Comparison of ENCODE assay signal across 13 cellular contexts in the genomic region with DNA sequence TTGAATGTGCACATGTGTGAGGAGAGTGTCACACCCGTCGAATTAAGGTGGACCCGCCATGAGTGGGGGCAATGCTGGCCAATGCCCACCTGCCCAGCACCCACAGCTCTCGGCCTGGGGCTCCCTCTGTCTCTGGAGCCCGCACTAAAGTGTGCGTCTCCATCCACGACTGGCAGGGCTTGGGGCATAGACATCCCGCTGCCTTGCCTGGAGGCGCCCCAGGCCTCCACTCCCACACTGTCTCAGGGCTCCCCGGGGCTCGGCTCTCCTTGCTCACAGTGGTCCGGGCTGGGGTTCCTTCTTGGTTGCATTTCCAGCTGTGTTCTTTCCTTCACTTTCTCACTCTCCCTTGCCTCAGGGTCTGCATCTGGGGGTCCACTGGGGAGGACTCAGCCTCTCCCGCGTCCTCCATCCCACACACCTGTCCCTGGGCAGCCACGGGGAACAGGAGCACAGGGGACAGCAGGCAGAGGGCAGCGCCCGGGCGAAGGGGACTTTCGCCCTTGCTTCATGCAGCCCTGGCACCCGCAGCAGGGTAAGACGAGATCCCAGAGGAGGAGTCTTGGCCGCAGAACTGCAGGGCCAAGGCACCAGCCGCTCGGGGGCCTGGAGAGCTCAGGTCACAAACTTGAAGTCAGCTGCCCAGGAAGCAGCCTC. TPM values are rescaled to one million over a fixed set of nuclear protein-coding genes. Genes with fewer than 3 reads are reported as not detected.
A peak's percentile ranks its signal among the peaks of the same experiment; 100 is the strongest.
DNase-seq lines count a peak whose midpoint lies in the region; ATAC-seq and TF ChIP-seq lines count a peak whose summit lies in the region.
"Had no signal": no experiment of that assay in that cellular context is flagged by ENCODE, and none has a peak within 500 bp of the region (broad histone marks: within the 10 kb centered on the region; RNA-seq: fewer than 3 reads in every experiment).

No MANE protein-coding gene starts in this region.

- WGBS in right lobe of liver (ENCODE audit: insufficient coverage, low coverage, low lambda C conversion rate, missing lambda C conversion rate): 75% methylated on average over 7 of the region's 24 CpGs

- TF ChIP-seq CTCF in A673 (conservative IDR thresholded peaks at IDR 0.05; ENCODE audit: low read depth, low read length) (no peak), HCT116 (IDR thresholded peaks at IDR 0.05 in 2 of 3, conservative IDR thresholded peaks at IDR 0.05 in 1 of 3; ENCODE audit: borderline replicate concordance in 1 of 3, insufficient read depth in 1 of 3, low read depth in 2 of 3, low read length in 2 of 3) (no peak), right lobe of liver (IDR thresholded peaks at IDR 0.05) (no peak)

- H3K4me1 ChIP-seq in A673 (ENCODE audit: insufficient read depth, low read length, poor library complexity, severe bottlenecking) (peaks cover 50% of the 10 kb centered on the region), HCT116 (ENCODE audit: control insufficient read depth in 1 of 2, insufficient read depth in 2 of 2, low read length in 2 of 2) (peaks cover 13 to 44% of the 10 kb centered on the region in 2 experiments; a peak in 3 of 4 replicates), right lobe of liver (peaks cover 0 to 40% (median 14%) of the 10 kb centered on the region in 4 donors)

- H3K4me1 Mint-ChIP-seq in activated CD4-positive, alpha-beta memory T cell treated with anti-CD3 and anti-CD28 coated beads, Interleukin-2, amount 10 ng/mL, durations not matched to agents 7 days and 5 days: peaks cover 48% of the 10 kb centered on the region

- H3K9me2 ChIP-seq in HCT116 (ENCODE audit: insufficient read depth): no peaks in the 10 kb centered on the region

- no peak for DNase-seq in A673 (ENCODE audit: low spot score)
- DNase-seq in HCT116 (ENCODE audit: low read depth, low spot score): no peak
- no peak for DNase-seq in activated CD4-positive, alpha-beta memory T cell treated with anti-CD3 and anti-CD28 coated beads, Interleukin-2, amount 10 ng/mL, durations not matched to agents 7 days and 5 days
- no peak for DNase-seq in right lobe of liver
- no peak for DNase-seq in NCI-H2107 treated with DMSO at 0.1 percent for 48 hours (lab: John Stamatoyannopoulos, UW; ENCODE audit: unreplicated experiment)
- no peak for DNase-seq in DMS153 (lab: John Stamatoyannopoulos, UW)
- DNase-seq: amniotic stem cell, C1 segment of cervical spinal cord, head of caudate nucleus, NCI-H1417 had no signal

- RAD21 ChIA-PET in HCT116 (lab: Charles Lee; ENCODE audit: low non-redundant PET in 1 of 2, low total read pairs in 2 of 2, uncharacterized antibody in 2 of 2, unreplicated experiment in 2 of 2): no interaction called here

- H3K9ac ChIP-seq in HCT116 (ENCODE audit: low read length): peak overlapping the region; percentile 76

- intact Hi-C loops in A673 (cut with micrococcal nuclease; ENCODE audit: unreplicated experiment): no loop called here
- intact Hi-C loops in HCT116 (cut with micrococcal nuclease): no loop called here
- intact Hi-C loops in right lobe of liver (cut with DNase I): no loop called here

- POLR2A ChIA-PET in A673 (lab: Charles Lee; ENCODE audit: low non-redundant PET) (no interaction called here), HCT116 (lab: Charles Lee) (no interaction called here)
- POLR2A ChIA-PET in activated CD4-positive, alpha-beta memory T cell treated with anti-CD3 and anti-CD28 coated beads, Interleukin-2, amount 10 ng/mL, durations not matched to agents 7 days and 5 days (lab: Charles Lee): interaction anchor here (1.1 to 2.3 kb wide), 2 partner anchors 18 to 36 kb away, joined by 3 to 7 read pairs; no protein-coding TSS in a partner anchor

- CTCF ChIA-PET in A673 (lab: Charles Lee) (no interaction called here), HCT116 (lab: Charles Lee) (no interaction called here)
- CTCF ChIA-PET in activated CD4-positive, alpha-beta memory T cell treated with anti-CD3 and anti-CD28 coated beads, Interleukin-2, amount 10 ng/mL, durations not matched to agents 7 days and 5 days (lab: Charles Lee): no interaction called here

- peaks cover 6% of the 10 kb centered on the region; the same call in 1 of the 2 replicates for H3K79me2 ChIP-seq in HCT116 (ENCODE audit: insufficient read depth, low read length)

- ATAC-seq in HCT116 (peak; percentile 2; the same call in 1 of the 2 replicates), right lobe of liver (peak in 1 of 4 donors; percentile 2), GM19467 (IDR thresholded peaks at IDR 0.05; ENCODE audit: unreplicated experiment) (no peak), HG02884 (IDR thresholded peaks at IDR 0.05; ENCODE audit: unreplicated experiment) (no peak)

- no peak overlapping the region for H2AFZ ChIP-seq in HCT116 (ENCODE audit: low read depth, low read length, poor library complexity, severe bottlenecking)

- H4K20me1 ChIP-seq in HCT116 (ENCODE audit: insufficient read depth): no peaks in the 10 kb centered on the region

- H3K36me3 ChIP-seq in A673 (ENCODE audit: insufficient read depth, low read length, poor library complexity, severe bottlenecking) (no peaks in the 10 kb centered on the region), HCT116 (ENCODE audit: control insufficient read depth in 1 of 2, insufficient read depth in 2 of 2, low read length in 2 of 2) (no peaks in the 10 kb centered on the region), right lobe of liver (no peaks in the 10 kb centered on the region)

- TF ChIP-seq RAD21 in HCT116 (IDR thresholded peaks at IDR 0.05; ENCODE audit: low read depth): no peak

- peak overlapping the region; percentile 88 for H3K27ac Mint-ChIP-seq in activated CD4-positive, alpha-beta memory T cell treated with anti-CD3 and anti-CD28 coated beads, Interleukin-2, amount 10 ng/mL, durations not matched to agents 7 days and 5 days

- no peaks in the 10 kb centered on the region for H3K27me3 ChIP-seq in A673 (replicated peaks; ENCODE audit: insufficient read depth, low read depth, low read length, poor library complexity)
- H3K27me3 ChIP-seq in HCT116 (ENCODE audit: insufficient read depth, low read length): no peaks in the 10 kb centered on the region
- H3K27me3 ChIP-seq in right lobe of liver: no peaks in the 10 kb centered on the region

- peaks cover 5% of the 10 kb centered on the region for H3K9me3 Mint-ChIP-seq in activated CD4-positive, alpha-beta memory T cell treated with anti-CD3 and anti-CD28 coated beads, Interleukin-2, amount 10 ng/mL, durations not matched to agents 7 days and 5 days

- peak overlapping the region; percentile 100 for H3K4me2 ChIP-seq in HCT116 (ENCODE audit: low read length)

- TF ChIP-seq POLR2A in HCT116 (IDR thresholded peaks at IDR 0.05; ENCODE audit: borderline replicate concordance, extremely low read depth, insufficient read depth, insufficient read length) (no peak), right lobe of liver (IDR thresholded peaks at IDR 0.05) (no peak)

- no peaks in the 10 kb centered on the region for H3K9me3 ChIP-seq in A673 (ENCODE audit: low read depth, low read length, poor library complexity, severe bottlenecking)
- H3K9me3 ChIP-seq in HCT116 (ENCODE audit: control insufficient read depth in 1 of 2, insufficient read depth in 1 of 2, low read depth in 1 of 2, low read length in 2 of 2): no peaks in the 10 kb centered on the region
- no peaks in the 10 kb centered on the region for H3K9me3 ChIP-seq in right lobe of liver
- H3K9me3 ChIP-seq: mucosa of descending colon had no signal

- H3K4me3 Mint-ChIP-seq in activated CD4-positive, alpha-beta memory T cell treated with anti-CD3 and anti-CD28 coated beads, Interleukin-2, amount 10 ng/mL, durations not matched to agents 7 days and 5 days: peak overlapping the region; percentile 47

- peak overlapping the region; percentile 95 for H3K27ac ChIP-seq in A673 (ENCODE audit: low read depth, low read length, poor library complexity, severe bottlenecking)
- peak overlapping the region; percentile 84 for H3K27ac ChIP-seq in HCT116 (ENCODE audit: low read depth, low read length)
- H3K27ac ChIP-seq in right lobe of liver: peak overlapping the region in 2 of 3 donors; percentile 73 to 91

- BruUV-seq in A673 (replicated peaks; lab: Mats Ljungman, UMichigan) (TSS peak; percentile 44), HCT116 (replicated peaks; lab: Mats Ljungman, UMichigan) (TSS peak; percentile 86)

- peaks cover 4% of the 10 kb centered on the region for H3K27me3 Mint-ChIP-seq in activated CD4-positive, alpha-beta memory T cell treated with anti-CD3 and anti-CD28 coated beads, Interleukin-2, amount 10 ng/mL, durations not matched to agents 7 days and 5 days

- H3K36me3 Mint-ChIP-seq in activated CD4-positive, alpha-beta memory T cell treated with anti-CD3 and anti-CD28 coated beads, Interleukin-2, amount 10 ng/mL, durations not matched to agents 7 days and 5 days (ENCODE audit: low read depth): no peaks in the 10 kb centered on the region

- H3K4me3 ChIP-seq in A673 (ENCODE audit: low read depth, low read length, poor library complexity, severe bottlenecking) (peak overlapping the region; percentile 18), HCT116 (replicated peaks in 1 of 2; ENCODE audit: low read depth in 1 of 2, low read length in 2 of 2) (peak overlapping the region; percentile 53 to 84), right lobe of liver (peak overlapping the region in 2 of 3 donors; percentile 42 to 48)
- H3K4me3 ChIP-seq: mucosa of descending colon had no signal

TF ChIP-seq in HCT116, 20 proteins besides CTCF, POLR2A, EP300 and RAD21:
- TF ChIP-seq JUND (IDR thresholded peaks at IDR 0.05): no peak

RNA-seq across cellular contexts. Expression of a gene that starts 20.1 kb away (rescaled TPM):
- total RNA-seq in A673 (2021) (26.5 and 27.9 TPM in 2 replicates), HCT116 (2021; ENCODE audit: unreplicated experiment) (33.8 TPM), right lobe of liver (1 to 10 TPM; 3.3 to 8.0 (median 5.3) TPM)
- 28.7 and 30.0 TPM in 2 replicates for polyA plus RNA-seq in HCT116 (2012)
- total RNA-seq in activated CD4-positive, alpha-beta memory T cell treated with anti-CD3 and anti-CD28 coated beads, Interleukin-2, amount 10 ng/mL, durations not matched to agents 7 days and 5 days: 10 to 100 TPM; 14.9 to 15.8 TPM

RNA-seq across cellular contexts. Expression of a gene that starts 28.5 kb away (rescaled TPM):
- total RNA-seq in A673 (2021): 46.1 and 47.7 TPM in 2 replicates
- total RNA-seq in HCT116 (2021; ENCODE audit: unreplicated experiment): 73.6 TPM
- polyA plus RNA-seq in HCT116 (2012): 59.4 and 59.5 TPM in 2 replicates
- 10 to 100 TPM; 71.1 to 73.4 TPM for total RNA-seq in activated CD4-positive, alpha-beta memory T cell treated with anti-CD3 and anti-CD28 coated beads, Interleukin-2, amount 10 ng/mL, durations not matched to agents 7 days and 5 days
- total RNA-seq in right lobe of liver: 10 to 100 TPM; 40.7 to 48.1 (median 47.0) TPM

RNA-seq across cellular contexts. Expression of a gene that starts 40.7 kb away (rescaled TPM):
- 8.4 and 11.7 TPM in 2 replicates for total RNA-seq in A673 (2021)
- 29.7 TPM for total RNA-seq in HCT116 (2021; ENCODE audit: unreplicated experiment)
- 15.9 and 20.7 TPM in 2 replicates for polyA plus RNA-seq in HCT116 (2012)
- not detected for total RNA-seq in activated CD4-positive, alpha-beta memory T cell treated with anti-CD3 and anti-CD28 coated beads, Interleukin-2, amount 10 ng/mL, durations not matched to agents 7 days and 5 days
- 1 to 10 TPM; 1.5 to 7.6 (median 3.5) TPM for total RNA-seq in right lobe of liver

Comparison
In these comparisons a context has a peak if more than half of its experiments do, and no peak if none do; other contexts are left out.
1. H3K4me3 ChIP-seq: peak in every context shown above with its lines; median percentile 68 in HCT116; 45 in right lobe of liver; 18 in A673.